15 cellular contexts compared by ENCODE assay signal in genomic region chr17:49618112-49618611, GRCh38. TPM values are rescaled to one million over a fixed set of nuclear protein-coding genes. Genes with fewer than 3 reads are reported as not detected.
DNase-seq lines count a peak whose midpoint lies in the region; ATAC-seq and TF ChIP-seq lines count a peak whose summit lies in the region.
"Had no signal": no experiment of that assay in that cellular context is flagged by ENCODE, and none has a peak within 500 bp of the region (broad histone marks: within the 10 kb centered on the region; RNA-seq: fewer than 3 reads in every experiment).

No MANE protein-coding gene starts in this region.

- H3K27ac ChIP-seq in CD4-positive, alpha-beta memory T cell (ENCODE audit: low read depth, low read length): no peak overlapping the region
- H3K27ac ChIP-seq in HUES48 (ENCODE audit: low read depth, low read length) (peak overlapping the region; percentile 29), neutrophil (peak overlapping the region; percentile 14)
- H3K27ac ChIP-seq: BLaER1 had no signal

- no peaks in the 10 kb centered on the region for H3K27me3 Mint-ChIP-seq in CD4-positive, alpha-beta memory T cell
- H3K27me3 Mint-ChIP-seq in stimulated activated naive B cell treated with anti-CD40 and anti-IgM and Interleukin-4, amounts not matched to agents 10 μg/mL and 1 μg/mL and 100 μg/mL, for 72 hours: no peaks in the 10 kb centered on the region
- H3K27me3 Mint-ChIP-seq: stimulated activated memory B cell treated with anti-CD40 and anti-IgM and Interleukin-4, amounts not matched to agents 10 μg/mL and 1 μg/mL and 100 μg/mL, for 72 hours had no signal

- ATAC-seq in stimulated activated naive B cell treated with anti-CD40 and anti-IgM and Interleukin-4, amounts not matched to agents 10 μg/mL and 1 μg/mL and 100 μg/mL, for 72 hours (replicated peaks): no peak
- ATAC-seq: Panc1; stimulated activated memory B cell treated with anti-CD40 and anti-IgM and Interleukin-4, amounts not matched to agents 10 μg/mL and 1 μg/mL and 100 μg/mL, for 72 hours had no signal

- H3K4me1 ChIP-seq in CD4-positive, alpha-beta memory T cell (ENCODE audit: insufficient read depth, low read length): peaks cover 15% of the 10 kb centered on the region
- H3K4me1 ChIP-seq in HUES48 (ENCODE audit: control insufficient read depth, insufficient read depth, low read length) (no peaks in the 10 kb centered on the region), neutrophil (ENCODE audit: control insufficient read depth in 1 of 2, insufficient read depth in 1 of 2, low read depth in 1 of 2, low read length in 1 of 2) (peaks cover 10 to 25% of the 10 kb centered on the region in 2 experiments)

- H3K9me3 ChIP-seq in CD4-positive, alpha-beta memory T cell (ENCODE audit: control insufficient read depth in 1 of 2, low read length in 2 of 2): no peaks in the 10 kb centered on the region
- H3K9me3 ChIP-seq in HUES48 (ENCODE audit: control insufficient read depth, insufficient read depth, low read length) (no peaks in the 10 kb centered on the region), neutrophil (no peaks in the 10 kb centered on the region)
- H3K9me3 ChIP-seq: BLaER1, right atrium auricular region had no signal

- CTCF ChIA-PET in CD4-positive, alpha-beta memory T cell (lab: Charles Lee; ENCODE audit: partially characterized antibody): interaction anchor here (0.9 to 1.6 kb wide), 3 partner anchors 16 to 77 kb away, joined by 3 to 6 read pairs (median 4); no protein-coding TSS in a partner anchor

- TF ChIP-seq CTCF in astrocyte of the spinal cord (IDR thresholded peaks at IDR 0.05; ENCODE audit: low read depth, low read length) (no peak), neutrophil (IDR thresholded peaks at IDR 0.05) (no peak)

- H3K36me3 Mint-ChIP-seq in CD4-positive, alpha-beta memory T cell: peaks cover 42 to 69% of the 10 kb centered on the region in 2 donors
- peaks cover 25 to 34% of the 10 kb centered on the region in 2 donors for H3K36me3 Mint-ChIP-seq in stimulated activated naive B cell treated with anti-CD40 and anti-IgM and Interleukin-4, amounts not matched to agents 10 μg/mL and 1 μg/mL and 100 μg/mL, for 72 hours

- in situ Hi-C loops in astrocyte of the spinal cord (cut with HindIII; ENCODE audit: low sequenced_read_pairs): no loop called here

- H3K27me3 ChIP-seq in CD4-positive, alpha-beta memory T cell (ENCODE audit: insufficient read depth, low read length): no peaks in the 10 kb centered on the region
- no peaks in the 10 kb centered on the region for H3K27me3 ChIP-seq in HUES48 (ENCODE audit: control insufficient read depth, insufficient read depth, low read length)
- H3K27me3 ChIP-seq in neutrophil: no peaks in the 10 kb centered on the region
- H3K27me3 ChIP-seq: BLaER1, dorsolateral prefrontal cortex, right atrium auricular region had no signal

- no peaks in the 10 kb centered on the region for H3K9me3 Mint-ChIP-seq in CD4-positive, alpha-beta memory T cell
- H3K9me3 Mint-ChIP-seq in stimulated activated naive B cell treated with anti-CD40 and anti-IgM and Interleukin-4, amounts not matched to agents 10 μg/mL and 1 μg/mL and 100 μg/mL, for 72 hours: no peaks in the 10 kb centered on the region
- H3K9me3 Mint-ChIP-seq: stimulated activated memory B cell treated with anti-CD40 and anti-IgM and Interleukin-4, amounts not matched to agents 10 μg/mL and 1 μg/mL and 100 μg/mL, for 72 hours had no signal

- POLR2A ChIA-PET in CD4-positive, alpha-beta memory T cell (lab: Charles Lee; ENCODE audit: partially characterized antibody): interaction anchor here (1.2 kb wide), 1 partner anchor 59 kb away, joined by 4 read pairs; no protein-coding TSS in a partner anchor

- intact Hi-C loops in CD4-positive, alpha-beta memory T cell (cut with micrococcal nuclease): no loop called here

- peaks cover 65% of the 10 kb centered on the region for H3K36me3 ChIP-seq in CD4-positive, alpha-beta memory T cell (ENCODE audit: insufficient read depth, low read length)
- H3K36me3 ChIP-seq in HUES48 (ENCODE audit: control insufficient read depth, insufficient read depth, low read length): peaks cover 71% of the 10 kb centered on the region
- peaks cover 79% of the 10 kb centered on the region for H3K36me3 ChIP-seq in neutrophil

- no peak overlapping the region for H3K4me3 Mint-ChIP-seq in CD4-positive, alpha-beta memory T cell
- no peak overlapping the region for H3K4me3 Mint-ChIP-seq in stimulated activated naive B cell treated with anti-CD40 and anti-IgM and Interleukin-4, amounts not matched to agents 10 μg/mL and 1 μg/mL and 100 μg/mL, for 72 hours
- H3K4me3 Mint-ChIP-seq: stimulated activated memory B cell treated with anti-CD40 and anti-IgM and Interleukin-4, amounts not matched to agents 10 μg/mL and 1 μg/mL and 100 μg/mL, for 72 hours had no signal

- peak overlapping the region in 4 of 7 donors; percentile 38 to 63 (median 50) for H3K27ac Mint-ChIP-seq in CD4-positive, alpha-beta memory T cell
- no peak overlapping the region for H3K27ac Mint-ChIP-seq in stimulated activated naive B cell treated with anti-CD40 and anti-IgM and Interleukin-4, amounts not matched to agents 10 μg/mL and 1 μg/mL and 100 μg/mL, for 72 hours
- H3K27ac Mint-ChIP-seq: stimulated activated memory B cell treated with anti-CD40 and anti-IgM and Interleukin-4, amounts not matched to agents 10 μg/mL and 1 μg/mL and 100 μg/mL, for 72 hours had no signal

- no peak overlapping the region for H3K4me3 ChIP-seq in CD4-positive, alpha-beta memory T cell (ENCODE audit: low read length in 2 of 2)
- H3K4me3 ChIP-seq in HUES48 (ENCODE audit: low read depth, low read length) (no peak overlapping the region), astrocyte of the spinal cord (ENCODE audit: low read depth, low read length) (no peak overlapping the region), neutrophil (ENCODE audit: low read depth in 1 of 2, low read length in 1 of 2) (no peak overlapping the region)
- H3K4me3 ChIP-seq: BLaER1, dorsolateral prefrontal cortex, right atrium auricular region had no signal

- H3K4me1 Mint-ChIP-seq in CD4-positive, alpha-beta memory T cell: peaks cover 13 to 33% (median 23%) of the 10 kb centered on the region in 4 donors
- peaks cover 0 to 6% of the 10 kb centered on the region in 2 donors for H3K4me1 Mint-ChIP-seq in stimulated activated naive B cell treated with anti-CD40 and anti-IgM and Interleukin-4, amounts not matched to agents 10 μg/mL and 1 μg/mL and 100 μg/mL, for 72 hours
- H3K4me1 Mint-ChIP-seq: stimulated activated memory B cell treated with anti-CD40 and anti-IgM and Interleukin-4, amounts not matched to agents 10 μg/mL and 1 μg/mL and 100 μg/mL, for 72 hours had no signal

- H3K9ac ChIP-seq in HUES48 (ENCODE audit: low read depth, low read length): no peak overlapping the region
- H3K9ac ChIP-seq: BLaER1 had no signal

- no peak for DNase-seq in CD4-positive, alpha-beta memory T cell
- DNase-seq in astrocyte of the spinal cord (ENCODE audit: low read depth, low spot score) (peak; percentile 33), NCI-H1417 (lab: John Stamatoyannopoulos, UW) (no peak), NCI-H748 treated with DMSO at 0.1 percent for 48 hours (lab: John Stamatoyannopoulos, UW) (no peak)
- no peak for DNase-seq in stimulated activated naive CD4-positive, alpha-beta T cell treated with Interleukin-2 at 50 U/mL for 16 hours (lab: John Stamatoyannopoulos, UW)
- DNase-seq in stimulated activated naive B cell treated with anti-CD40 and anti-IgM and Interleukin-4, amounts not matched to agents 10 μg/mL and 1 μg/mL and 100 μg/mL, for 72 hours: no peak
- DNase-seq: dorsolateral prefrontal cortex; NCI-H446 treated with DMSO at 0.1 percent for 48 hours; stimulated activated CD4-positive, alpha-beta T cell treated with anti-CD3 and anti-CD28 coated beads, Interleukin-2, amount 100 ng/mL, for 48 hours had no signal

RNA-seq across cellular contexts. Expression of gene NXPH3, which starts 42.5 kb away (rescaled TPM):
- not detected for total RNA-seq in CD4-positive, alpha-beta memory T cell
- polyA plus RNA-seq in CD4-positive, alpha-beta memory T cell: not detected

RNA-seq across cellular contexts. Expression of gene SPOP, which starts 59.7 kb away (rescaled TPM):
- 10 to 100 TPM; 83.1 to 86.1 TPM for total RNA-seq in CD4-positive, alpha-beta memory T cell
- 100 to 1,000 TPM; 111 to 126 TPM for polyA plus RNA-seq in CD4-positive, alpha-beta memory T cell
